ENCODE assay signal across 10 cellular contexts in genomic region chr2:10935953-10936942, GRCh38. TPM values are rescaled to one million over a fixed set of nuclear protein-coding genes. Genes with fewer than 3 reads are reported as not detected.
DNase-seq lines count a peak whose midpoint lies in the region; TF ChIP-seq lines count a peak whose summit lies in the region.
"Had no signal": no experiment of that assay in that cellular context is flagged by ENCODE, and none has a peak within 500 bp of the region (broad histone marks: within the 10 kb centered on the region; RNA-seq: fewer than 3 reads in every experiment).

No MANE protein-coding gene starts in this region.

- no peaks in the 10 kb centered on the region for H4K20me1 ChIP-seq in smooth muscle cell (ENCODE audit: low read depth)

- no peak overlapping the region for H3K4me3 ChIP-seq in fibroblast of the aortic adventitia (ENCODE audit: low read depth, low read length)
- H3K4me3 ChIP-seq in smooth muscle cell, result no peak overlapping the region
- H3K4me3 ChIP-seq in SJCRH30, result no peak overlapping the region

- TF ChIP-seq CTCF in fibroblast of the aortic adventitia (IDR thresholded peaks at IDR 0.05; ENCODE audit: insufficient read depth, low read length) (no peak), smooth muscle cell (IDR thresholded peaks at IDR 0.05; ENCODE audit: borderline replicate concordance, insufficient read depth, poor library complexity, severe bottlenecking) (no peak)

- H3K4me1 Mint-ChIP-seq in activated CD4-positive, alpha-beta memory T cell treated with anti-CD3 and anti-CD28 coated beads for 36 hours (ENCODE audit: low read depth), result peaks cover 5% of the 10 kb centered on the region
- H3K4me1 Mint-ChIP-seq in activated CD4-positive, alpha-beta memory T cell treated with anti-CD3 and anti-CD28 coated beads, Interleukin-2, amount 10 ng/mL, durations not matched to agents 7 days and 5 days, result peaks cover 2% of the 10 kb centered on the region
- H3K4me1 Mint-ChIP-seq: T-cell had no signal

- peak overlapping the region; percentile 77 for H3K9ac ChIP-seq in smooth muscle cell (ENCODE audit: low read depth)

- peak overlapping the region; percentile 65 for H3K4me2 ChIP-seq in smooth muscle cell

- peaks cover 13% of the 10 kb centered on the region for H3K9me3 Mint-ChIP-seq in activated CD4-positive, alpha-beta memory T cell treated with anti-CD3 and anti-CD28 coated beads for 36 hours
- peaks cover 10% of the 10 kb centered on the region for H3K9me3 Mint-ChIP-seq in activated CD4-positive, alpha-beta memory T cell treated with anti-CD3 and anti-CD28 coated beads, Interleukin-2, amount 10 ng/mL, durations not matched to agents 7 days and 5 days

- peaks cover 3% of the 10 kb centered on the region for H3K9me3 ChIP-seq in smooth muscle cell (replicated peaks; ENCODE audit: low read depth)
- peaks cover 7% of the 10 kb centered on the region for H3K9me3 ChIP-seq in SJCRH30 (replicated peaks)

- intact Hi-C loops in activated CD4-positive, alpha-beta memory T cell treated with anti-CD3 and anti-CD28 coated beads for 36 hours (cut with micrococcal nuclease), result no loop called here

- H3K36me3 ChIP-seq in smooth muscle cell (ENCODE audit: low read depth) (peaks cover 6% of the 10 kb centered on the region), SJCRH30 (no peaks in the 10 kb centered on the region)

- POLR2A ChIA-PET in activated CD4-positive, alpha-beta memory T cell treated with anti-CD3 and anti-CD28 coated beads for 36 hours (lab: Charles Lee), result no interaction called here
- POLR2A ChIA-PET in activated CD4-positive, alpha-beta memory T cell treated with anti-CD3 and anti-CD28 coated beads, Interleukin-2, amount 10 ng/mL, durations not matched to agents 7 days and 5 days (lab: Charles Lee), result no interaction called here

- H3F3A ChIP-seq in smooth muscle cell (ENCODE audit: low read depth), result peaks cover 5% of the 10 kb centered on the region

- peaks cover 5% of the 10 kb centered on the region for H3K4me1 ChIP-seq in smooth muscle cell (ENCODE audit: low read depth)
- H3K4me1 ChIP-seq in SJCRH30, result peaks cover 2% of the 10 kb centered on the region; the same call in 1 of the 2 replicates

- CTCF ChIA-PET in activated CD4-positive, alpha-beta memory T cell treated with anti-CD3 and anti-CD28 coated beads for 36 hours (lab: Charles Lee), result no interaction called here
- CTCF ChIA-PET in activated CD4-positive, alpha-beta memory T cell treated with anti-CD3 and anti-CD28 coated beads, Interleukin-2, amount 10 ng/mL, durations not matched to agents 7 days and 5 days (lab: Charles Lee), result no interaction called here

- peaks cover 10% of the 10 kb centered on the region for H3K27me3 Mint-ChIP-seq in activated CD4-positive, alpha-beta memory T cell treated with anti-CD3 and anti-CD28 coated beads for 36 hours
- H3K27me3 Mint-ChIP-seq in activated CD4-positive, alpha-beta memory T cell treated with anti-CD3 and anti-CD28 coated beads, Interleukin-2, amount 10 ng/mL, durations not matched to agents 7 days and 5 days, result peaks cover 6% of the 10 kb centered on the region

- no peaks in the 10 kb centered on the region for H3K27me3 ChIP-seq in smooth muscle cell (ENCODE audit: low read depth)
- peaks cover 16% of the 10 kb centered on the region for H3K27me3 ChIP-seq in SJCRH30

- peak; percentile 50 for DNase-seq in activated CD4-positive, alpha-beta memory T cell treated with anti-CD3 and anti-CD28 coated beads for 36 hours
- DNase-seq in activated CD4-positive, alpha-beta memory T cell treated with anti-CD3 and anti-CD28 coated beads, Interleukin-2, amount 10 ng/mL, durations not matched to agents 7 days and 5 days, result no peak
- peak; percentile 92 for DNase-seq in RKO (ENCODE audit: low spot score)
- peak; percentile 80 for DNase-seq in fibroblast of the aortic adventitia (ENCODE audit: low read depth)
- peak; percentile 20 for DNase-seq in smooth muscle cell (lab: John Stamatoyannopoulos, UW; ENCODE audit: unreplicated experiment)
- DNase-seq in activated naive CD4-positive, alpha-beta T cell (lab: John Stamatoyannopoulos, UW), result no peak
- no peak for DNase-seq in stimulated activated CD4-positive, alpha-beta T cell treated with anti-CD3 and anti-CD28 coated beads, Interleukin-4, amount 100 ng/mL, for 1 hour
- no peak for DNase-seq in SJCRH30
- DNase-seq: CD4-positive, CD25-positive, alpha-beta regulatory T cell; T-cell had no signal

- no peaks in the 10 kb centered on the region for H3K36me3 Mint-ChIP-seq in activated CD4-positive, alpha-beta memory T cell treated with anti-CD3 and anti-CD28 coated beads for 36 hours
- no peaks in the 10 kb centered on the region for H3K36me3 Mint-ChIP-seq in activated CD4-positive, alpha-beta memory T cell treated with anti-CD3 and anti-CD28 coated beads, Interleukin-2, amount 10 ng/mL, durations not matched to agents 7 days and 5 days (ENCODE audit: low read depth)
- H3K36me3 Mint-ChIP-seq: T-cell had no signal

- H3K27ac ChIP-seq in smooth muscle cell (ENCODE audit: low read depth) (peak overlapping the region; percentile 96), SJCRH30 (no peak overlapping the region)

- H2AFZ ChIP-seq in smooth muscle cell (ENCODE audit: low read depth), result peak overlapping the region; percentile 38

- H3K79me2 ChIP-seq in smooth muscle cell (ENCODE audit: low read depth), result no peaks in the 10 kb centered on the region

- no peak overlapping the region for H3K27ac Mint-ChIP-seq in activated CD4-positive, alpha-beta memory T cell treated with anti-CD3 and anti-CD28 coated beads for 36 hours
- no peak overlapping the region for H3K27ac Mint-ChIP-seq in activated CD4-positive, alpha-beta memory T cell treated with anti-CD3 and anti-CD28 coated beads, Interleukin-2, amount 10 ng/mL, durations not matched to agents 7 days and 5 days
- H3K27ac Mint-ChIP-seq: CD4-positive, CD25-positive, alpha-beta regulatory T cell; T-cell had no signal

- WGBS in smooth muscle cell (ENCODE audit: low lambda C conversion rate), result 46% methylated on average over 17 of the region's 17 CpGs

- H3K4me3 Mint-ChIP-seq in activated CD4-positive, alpha-beta memory T cell treated with anti-CD3 and anti-CD28 coated beads for 36 hours, result no peak overlapping the region
- H3K4me3 Mint-ChIP-seq in activated CD4-positive, alpha-beta memory T cell treated with anti-CD3 and anti-CD28 coated beads, Interleukin-2, amount 10 ng/mL, durations not matched to agents 7 days and 5 days, result no peak overlapping the region
- H3K4me3 Mint-ChIP-seq: CD4-positive, CD25-positive, alpha-beta regulatory T cell; T-cell had no signal

RNA-seq across cellular contexts. Expression of gene KCNF1, which starts 24.5 kb away (rescaled TPM):
- total RNA-seq in activated CD4-positive, alpha-beta memory T cell treated with anti-CD3 and anti-CD28 coated beads for 36 hours, result not detected
- not detected for total RNA-seq in activated CD4-positive, alpha-beta memory T cell treated with anti-CD3 and anti-CD28 coated beads, Interleukin-2, amount 10 ng/mL, durations not matched to agents 7 days and 5 days
- total RNA-seq in fibroblast of the aortic adventitia (ENCODE audit: low replicate concordance), result not detected in 2 replicates
- 0.13 TPM in 1 of 2 replicates, not detected in the other for total RNA-seq in smooth muscle cell
- 0.55 TPM in 1 of 2 replicates, not detected in the other for polyA plus RNA-seq in smooth muscle cell
- total RNA-seq in SJCRH30 (2014; rRNA removed; shearing (Covaris generic)), result 0.42 and 0.51 TPM in 2 replicates
- total RNA-seq: CD4-positive, CD25-positive, alpha-beta regulatory T cell; T-cell had no signal
- polyA plus RNA-seq: CD4-positive, CD25-positive, alpha-beta regulatory T cell had no signal

Comparison
In these comparisons a context has a peak if more than half of its experiments do, and no peak if none do; other contexts are left out.
1. DNase-seq: peak in activated CD4-positive, alpha-beta memory T cell treated with anti-CD3 and anti-CD28 coated beads for 36 hours (single experiment), RKO (single experiment), fibroblast of the aortic adventitia (single experiment) and smooth muscle cell (single experiment); none in activated CD4-positive, alpha-beta memory T cell treated with anti-CD3 and anti-CD28 coated beads, Interleukin-2, amount 10 ng/mL, durations not matched to agents 7 days and 5 days (single experiment), activated naive CD4-positive, alpha-beta T cell (0 of 4), stimulated activated CD4-positive, alpha-beta T cell treated with anti-CD3 and anti-CD28 coated beads, Interleukin-4, amount 100 ng/mL, for 1 hour (single experiment) and SJCRH30 (0 of 2).